ENCODE assay signal across 7 cellular contexts in the genomic region with DNA sequence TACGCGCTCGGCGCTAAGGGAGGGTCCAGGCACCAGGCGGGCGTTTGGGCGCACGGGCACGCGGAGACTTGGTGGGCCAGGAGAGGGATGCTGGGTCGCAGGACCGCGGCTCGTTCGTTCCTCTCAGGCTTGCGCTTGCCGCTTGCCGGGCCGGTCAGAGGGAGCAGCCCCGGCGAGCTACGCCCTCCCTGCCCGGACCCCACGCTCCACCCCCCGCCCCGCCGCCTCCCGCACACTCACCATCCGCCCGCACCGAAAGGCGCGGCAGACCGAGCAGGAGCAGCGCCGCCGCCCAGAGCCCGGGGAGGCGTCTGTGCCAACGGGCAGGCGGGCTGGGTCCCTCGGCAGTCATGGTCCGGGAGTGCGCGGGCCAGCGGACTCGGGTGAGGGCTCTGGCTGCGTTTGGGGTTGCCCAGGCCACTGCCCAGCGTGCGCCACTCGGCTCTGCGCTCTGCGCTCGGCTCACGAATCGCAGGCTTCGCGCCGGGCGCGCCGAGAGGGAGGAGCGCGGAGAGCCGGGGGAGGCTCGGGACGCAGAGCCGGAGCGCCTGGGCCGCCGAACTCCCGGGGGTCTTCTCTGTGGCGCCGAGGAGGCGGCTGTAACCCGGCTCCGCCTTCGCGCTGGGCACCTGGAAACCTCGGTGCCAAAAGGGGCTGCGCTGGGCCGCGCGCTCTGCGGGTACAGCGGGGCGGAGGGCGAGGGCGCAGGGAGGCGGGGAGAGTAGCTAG. TPM values are rescaled to one million over a fixed set of nuclear protein-coding genes. Genes with fewer than 3 reads are reported as not detected.
DNase-seq lines count a peak whose midpoint lies in the region; ATAC-seq and TF ChIP-seq lines count a peak whose summit lies in the region.

Gene SUSD5 (minus strand): TSS at position 365 of the 729 bp plus-strand sequence. CDS start 13 bp downstream, at position 352.

- no peak within 1 kb of the TSS for H3K27ac ChIP-seq in GM23338 (ENCODE audit: low read depth)
- H3K27ac ChIP-seq in SK-N-SH (ENCODE audit: low read depth in 2 of 2, low read length in 1 of 2): no peak within 1 kb of the TSS
- H3K27ac ChIP-seq in prostate gland: no peak within 1 kb of the TSS

- WGBS in SK-N-SH (ENCODE audit: low lambda C conversion rate): under 1% methylated on average over 18 of the region's 90 CpGs
- WGBS in prostate gland: 2% methylated on average over 78 of the region's 90 CpGs

- no peak for TF ChIP-seq RAD21 in SK-N-SH (IDR thresholded peaks at IDR 0.05; ENCODE audit: low read length)

- H2AFZ ChIP-seq in GM23338 (peak within 1 kb of the TSS; percentile 100), SK-N-SH (ENCODE audit: low read depth) (peak within 1 kb of the TSS; percentile 85)

- no peak for TF ChIP-seq POLR2A in prostate gland (IDR thresholded peaks at IDR 0.05)

- H3K9ac ChIP-seq in SK-N-SH: peak within 1 kb of the TSS; percentile 52; the same call in 1 of the 2 replicates

- no peaks in the 10 kb centered on the region for H3K9me3 ChIP-seq in SK-N-SH
- no peaks in the 10 kb centered on the region for H3K9me3 ChIP-seq in prostate gland

- H3F3A ChIP-seq in GM23338 (replicated peaks; ENCODE audit: low read depth) (no peaks in the 10 kb centered on the region), SK-N-SH (replicated peaks; ENCODE audit: insufficient read depth) (no peaks in the 10 kb centered on the region)

- CTCF ChIA-PET in SK-N-SH (lab: Yijun Ruan, JAX) (interaction anchor here (0.5 kb wide), 1 partner anchor 10 kb away, joined by 3 read pairs; no protein-coding TSS in a partner anchor), GM10248 (lab: Yijun Ruan, JAX) (no interaction called here)

- H4K20me1 ChIP-seq in GM23338 (replicated peaks; ENCODE audit: insufficient read depth): no peaks in the 10 kb centered on the region
- H4K20me1 ChIP-seq in SK-N-SH (ENCODE audit: insufficient read depth): no peaks in the 10 kb centered on the region

- H3K27me3 ChIP-seq in GM23338 (ENCODE audit: insufficient read depth) (peaks cover 64% of the 10 kb centered on the region), SK-N-SH (ENCODE audit: insufficient read depth) (no peaks in the 10 kb centered on the region), prostate gland (replicated peaks; ENCODE audit: insufficient read depth) (peaks cover 2% of the 10 kb centered on the region)

- peak within 1 kb of the TSS; percentile 84 for H3K4me3 Mint-ChIP-seq in GM23338
- H3K4me3 Mint-ChIP-seq in glutamatergic neuron (ENCODE audit: unreplicated experiment): peak within 1 kb of the TSS; percentile 89

- H3K4me2 ChIP-seq in GM23338 (peak within 1 kb of the TSS; percentile 100), SK-N-SH (peak within 1 kb of the TSS; percentile 87)

- H3K4me3 ChIP-seq in GM23338 (peak within 1 kb of the TSS; percentile 83), SK-N-SH (ENCODE audit: low read depth in 2 of 2, low read length in 1 of 2) (peak within 1 kb of the TSS; percentile 53 to 73), prostate gland (peak within 1 kb of the TSS; percentile 18 to 33)

- peaks cover 9% of the 10 kb centered on the region for H3K4me1 Mint-ChIP-seq in GM23338
- no peaks in the 10 kb centered on the region for H3K4me1 Mint-ChIP-seq in glutamatergic neuron (ENCODE audit: low read depth, unreplicated experiment)

- H3K27me3 Mint-ChIP-seq in GM23338 (ENCODE audit: insufficient read depth, low read depth, poor library complexity) (peaks cover 45% of the 10 kb centered on the region), glutamatergic neuron (ENCODE audit: unreplicated experiment) (peaks cover 20% of the 10 kb centered on the region)

- TF ChIP-seq CTCF in GM23338 (conservative IDR thresholded peaks at IDR 0.05; ENCODE audit: low read depth in 2 of 2): no peak
- TF ChIP-seq CTCF in SK-N-SH (IDR thresholded peaks at IDR 0.05): no peak
- no peak for TF ChIP-seq CTCF in glutamatergic neuron (IDR thresholded peaks at IDR 0.05; ENCODE audit: partially characterized antibody, unreplicated experiment)
- no peak for TF ChIP-seq CTCF in prostate gland (IDR thresholded peaks at IDR 0.05)
- no peak for TF ChIP-seq CTCF in GM10248 (IDR thresholded peaks at IDR 0.05; ENCODE audit: control extremely low read depth, extremely low read depth, low read depth, missing control alignments)

- H3K9me2 ChIP-seq in GM23338 (ENCODE audit: insufficient read depth) (no peaks in the 10 kb centered on the region), SK-N-SH (no peaks in the 10 kb centered on the region)

- TF ChIP-seq EP300 in SK-N-SH (IDR thresholded peaks at IDR 0.05; ENCODE audit: borderline replicate concordance in 1 of 2, low read depth in 1 of 2, low read length in 1 of 2): no peak

- H3K36me3 Mint-ChIP-seq in GM23338 (ENCODE audit: low read depth): no peaks in the 10 kb centered on the region
- H3K36me3 Mint-ChIP-seq in glutamatergic neuron (ENCODE audit: unreplicated experiment): peaks cover 4% of the 10 kb centered on the region

- DNase-seq in GM23338 (ENCODE audit: low spot score) (peak; percentile 81), SK-N-SH (peak; percentile 75), glutamatergic neuron (peak; percentile 76), prostate gland (ENCODE audit: low spot score) (no peak), HCEC 1CT (no peak), GM10248 (ENCODE audit: extremely low spot score) (no peak)
- DNase-seq in stimulated activated CD4-positive, alpha-beta T cell treated with anti-CD3 and anti-CD28 coated beads, Interleukin-12 subunit alpha, Interleukin-12 subunit beta, amount 100 ng/mL, for 4 hours: no peak

- H3K4me1 ChIP-seq in GM23338 (ENCODE audit: insufficient read depth) (peaks cover 8% of the 10 kb centered on the region), SK-N-SH (ENCODE audit: control insufficient read depth in 1 of 2, insufficient read depth in 2 of 2, low read depth in 1 of 2, low read length in 1 of 2) (peaks cover 0 to 5% of the 10 kb centered on the region in 2 experiments; a peak in 1 of 4 replicates), prostate gland (replicated peaks) (no peaks in the 10 kb centered on the region)

- no peaks in the 10 kb centered on the region for H3K36me3 ChIP-seq in GM23338 (ENCODE audit: insufficient read depth)
- H3K36me3 ChIP-seq in SK-N-SH (replicated peaks in 1 of 2; ENCODE audit: control insufficient read depth in 1 of 2, insufficient read depth in 2 of 2, low read length in 1 of 2): no peaks in the 10 kb centered on the region
- H3K36me3 ChIP-seq in prostate gland: no peaks in the 10 kb centered on the region

- H3K79me2 ChIP-seq in GM23338 (replicated peaks; ENCODE audit: insufficient read depth) (no peaks in the 10 kb centered on the region), SK-N-SH (ENCODE audit: insufficient read depth) (no peaks in the 10 kb centered on the region)

- POLR2A ChIA-PET in SK-N-SH (lab: Yijun Ruan, JAX) (no interaction called here), GM10248 (lab: Yijun Ruan, JAX) (no interaction called here)

- ATAC-seq in GM23338: peak; percentile 88

- H3K9me3 Mint-ChIP-seq in GM23338 (no peaks in the 10 kb centered on the region), glutamatergic neuron (ENCODE audit: unreplicated experiment) (peaks cover 7% of the 10 kb centered on the region)

- intact Hi-C loops in prostate gland (cut with DNase I): no loop called here

- H3K27ac Mint-ChIP-seq in GM23338 (no peak within 1 kb of the TSS), glutamatergic neuron (ENCODE audit: unreplicated experiment) (peak within 1 kb of the TSS; percentile 60)

TF ChIP-seq in GM23338, 12 proteins besides CTCF, POLR2A, EP300 and RAD21:
- no peak for TF ChIP-seq POLR2AphosphoS5 (IDR thresholded peaks at IDR 0.05; ENCODE audit: low read depth)
- peak; percentile 17 for TF ChIP-seq EZH2 (IDR thresholded peaks at IDR 0.05; ENCODE audit: low read depth, unreplicated experiment)

TF ChIP-seq in SK-N-SH, 30 proteins besides CTCF, POLR2A, EP300 and RAD21 (continues in another document):
- TF ChIP-seq RCOR1 (IDR thresholded peaks at IDR 0.05; ENCODE audit: low read length) (no peak), EZH2phosphoT487 (IDR thresholded peaks at IDR 0.05; ENCODE audit: borderline replicate concordance, low read depth) (no peak), FOXM1 (IDR thresholded peaks at IDR 0.05; ENCODE audit: low read depth) (no peak), SMC3 (IDR thresholded peaks at IDR 0.05; ENCODE audit: low read depth, low read length) (no peak), FOSL2 (IDR thresholded peaks at IDR 0.05; ENCODE audit: borderline replicate concordance, low read depth) (no peak), GABPA (IDR thresholded peaks at IDR 0.05; ENCODE audit: low read depth) (no peak), RFX5 (IDR thresholded peaks at IDR 0.05; ENCODE audit: low read length) (no peak), USF2 (IDR thresholded peaks at IDR 0.05; ENCODE audit: borderline replicate concordance, low read depth, low read length) (no peak), NFIC (IDR thresholded peaks at IDR 0.05; ENCODE audit: borderline replicate concordance) (no peak)
- TF ChIP-seq, protein P1, sequence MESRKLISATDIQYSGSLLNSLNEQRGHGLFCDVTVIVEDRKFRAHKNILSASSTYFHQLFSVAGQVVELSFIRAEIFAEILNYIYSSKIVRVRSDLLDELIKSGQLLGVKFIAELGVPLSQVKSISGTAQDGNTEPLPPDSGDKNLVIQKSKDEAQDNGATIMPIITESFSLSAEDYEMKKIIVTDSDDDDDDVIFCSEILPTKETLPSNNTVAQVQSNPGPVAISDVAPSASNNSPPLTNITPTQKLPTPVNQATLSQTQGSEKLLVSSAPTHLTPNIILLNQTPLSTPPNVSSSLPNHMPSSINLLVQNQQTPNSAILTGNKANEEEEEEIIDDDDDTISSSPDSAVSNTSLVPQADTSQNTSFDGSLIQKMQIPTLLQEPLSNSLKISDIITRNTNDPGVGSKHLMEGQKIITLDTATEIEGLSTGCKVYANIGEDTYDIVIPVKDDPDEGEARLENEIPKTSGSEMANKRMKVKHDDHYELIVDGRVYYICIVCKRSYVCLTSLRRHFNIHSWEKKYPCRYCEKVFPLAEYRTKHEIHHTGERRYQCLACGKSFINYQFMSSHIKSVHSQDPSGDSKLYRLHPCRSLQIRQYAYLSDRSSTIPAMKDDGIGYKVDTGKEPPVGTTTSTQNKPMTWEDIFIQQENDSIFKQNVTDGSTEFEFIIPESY (IDR thresholded peaks at IDR 0.05; ENCODE audit: borderline replicate concordance, low read depth): no peak

RNA-seq across cellular contexts. Expression of gene SUSD5, which starts in this region (rescaled TPM):
- 3.6 and 4.3 TPM in 2 replicates for total RNA-seq in GM23338 (2014; rRNA removed; shearing (Covaris generic))
- polyA plus RNA-seq in GM23338 (2016; fragmentation: Nextera tagmentation; extraction: Ambion mirVana) (1.1 and 1.4 TPM in 2 replicates), SK-N-SH (2012; rRNA removed) (0.97 and 1.2 TPM in 2 replicates)
- polyA plus RNA-seq in SK-N-SH (2012; cell fraction: cytosol; rRNA removed): 0.77 and 1.3 TPM in 2 replicates
- polyA plus RNA-seq in SK-N-SH (2012; cell fraction: nucleus; rRNA removed): 0.40 and 1.2 TPM in 2 replicates
- total RNA-seq in glutamatergic neuron (ENCODE audit: unreplicated experiment) (2.0 TPM), prostate gland (1 to 10 TPM in 1 of 2 donors, under 1 TPM in 1; 0.77 to 6.9 TPM)

Comparison
In these comparisons a context has a peak if more than half of its experiments do, and no peak if none do; other contexts are left out.
1. DNase-seq: peak in GM23338 (single experiment), SK-N-SH (single experiment) and glutamatergic neuron (single experiment); none in prostate gland (single experiment), stimulated activated CD4-positive, alpha-beta T cell treated with anti-CD3 and anti-CD28 coated beads, Interleukin-12 subunit alpha, Interleukin-12 subunit beta, amount 100 ng/mL, for 4 hours (single experiment), HCEC 1CT (single experiment) and GM10248 (single experiment).
2. H3K4me3 ChIP-seq: peak in every context shown above with its lines; median percentile 83 in GM23338; 63 in SK-N-SH; 26 in prostate gland.